11 cellular contexts compared by ENCODE assay signal in the genomic region with DNA sequence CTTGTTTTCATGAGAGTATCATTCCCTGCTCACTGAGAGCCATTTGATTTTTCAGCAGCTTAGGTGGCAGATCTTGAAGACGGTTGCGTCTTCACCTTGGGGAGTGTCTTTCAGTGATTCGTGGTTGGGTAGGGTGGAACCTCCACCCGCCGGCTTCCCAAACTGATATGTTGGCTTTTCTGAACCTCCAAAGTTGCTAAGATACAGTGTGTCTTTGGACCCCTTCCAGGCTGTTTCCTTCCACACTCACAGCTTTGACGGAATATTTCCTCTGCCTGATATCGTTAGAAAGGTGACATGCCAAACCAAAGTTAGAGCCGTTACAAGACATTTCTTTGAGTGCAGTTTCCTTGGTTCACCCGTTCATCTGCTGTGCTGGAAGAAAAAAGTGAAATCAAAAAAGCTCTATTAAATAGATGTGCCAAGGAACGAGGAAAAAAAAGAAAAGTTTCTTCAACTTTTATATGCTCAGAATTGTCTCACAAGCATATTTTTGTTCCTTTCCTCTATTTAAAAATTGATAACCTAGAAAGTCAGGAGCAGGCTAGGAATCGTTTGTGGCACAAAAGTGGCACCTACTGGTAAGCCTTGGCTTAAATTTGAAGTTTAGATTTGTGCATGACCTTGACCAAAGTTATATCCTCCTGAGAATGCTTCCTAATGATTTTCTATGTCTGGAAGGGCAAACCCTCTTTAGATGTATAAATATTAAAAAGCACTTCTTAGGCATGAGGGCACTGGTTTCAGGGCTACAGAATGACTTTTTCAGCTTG.
DNase-seq lines count a peak whose midpoint lies in the region; ATAC-seq and TF ChIP-seq lines count a peak whose summit lies in the region.
"Had no signal": no experiment of that assay in that cellular context is flagged by ENCODE, and none has a peak within 500 bp of the region (broad histone marks: within the 10 kb centered on the region; RNA-seq: fewer than 3 reads in every experiment).

No MANE protein-coding gene starts in this region.

- DNase-seq in HCT116 (ENCODE audit: low read depth, low spot score), result no peak
- peak; percentile 25 for DNase-seq in amniotic epithelial cell (ENCODE audit: low read depth)
- no peak for DNase-seq in hepatocyte (ENCODE audit: low spot score)
- no peak for DNase-seq in NCI-H345 treated with DMSO at 0.1 percent for 48 hours (lab: John Stamatoyannopoulos, UW; ENCODE audit: unreplicated experiment)
- DNase-seq in activated CD4-positive, alpha-beta T cell treated with anti-CD3 and anti-CD28 coated beads for 1 hour, result no peak
- no peak for DNase-seq in activated CD4-positive, alpha-beta T cell treated with anti-CD3 and anti-CD28 coated beads for 4 hours
- DNase-seq in left lung, result no peak
- DNase-seq: NK-92 treated with Interleukin-12 subunit alpha and Interleukin-12 subunit beta, amount 100 ng/mL, for 24 hours; occipital lobe; T-helper 9 cell had no signal

- CTCF ChIA-PET in HCT116 (lab: Charles Lee), result no interaction called here

- H3K9ac ChIP-seq in HCT116 (ENCODE audit: low read length), result no peak overlapping the region

- no peaks in the 10 kb centered on the region for H3K9me2 ChIP-seq in HCT116 (ENCODE audit: insufficient read depth)
- H3K9me2 ChIP-seq in hepatocyte (replicated peaks; ENCODE audit: insufficient read depth), result no peaks in the 10 kb centered on the region

- RAD21 ChIA-PET in HCT116 (lab: Charles Lee; ENCODE audit: low non-redundant PET in 1 of 2, low total read pairs in 2 of 2, uncharacterized antibody in 2 of 2, unreplicated experiment in 2 of 2), result no interaction called here

- 78% methylated on average over 11 of the region's 11 CpGs for WGBS in hepatocyte (ENCODE audit: low lambda C conversion rate, missing lambda C conversion rate)

- H3K4me2 ChIP-seq in HCT116 (ENCODE audit: low read length), result no peak overlapping the region
- no peak overlapping the region for H3K4me2 ChIP-seq in hepatocyte

- no peaks in the 10 kb centered on the region for H3K9me3 ChIP-seq in HCT116 (ENCODE audit: control insufficient read depth in 1 of 2, insufficient read depth in 1 of 2, low read depth in 1 of 2, low read length in 2 of 2)
- H3K9me3 ChIP-seq in hepatocyte (ENCODE audit: low read depth), result no peaks in the 10 kb centered on the region
- no peaks in the 10 kb centered on the region for H3K9me3 ChIP-seq in left lung

- no peak for TF ChIP-seq POLR2A in HCT116 (IDR thresholded peaks at IDR 0.05; ENCODE audit: borderline replicate concordance, extremely low read depth, insufficient read depth, insufficient read length)

- H3K4me1 ChIP-seq in HCT116 (ENCODE audit: control insufficient read depth in 1 of 2, insufficient read depth in 2 of 2, low read length in 2 of 2) (no peaks in the 10 kb centered on the region), hepatocyte (ENCODE audit: insufficient read depth) (no peaks in the 10 kb centered on the region), left lung (no peaks in the 10 kb centered on the region)

- H3K4me3 ChIP-seq in HCT116 (replicated peaks in 1 of 2; ENCODE audit: low read depth in 1 of 2, low read length in 2 of 2), result no peak overlapping the region
- no peak overlapping the region for H3K4me3 ChIP-seq in hepatocyte
- no peak overlapping the region for H3K4me3 ChIP-seq in left lung

- H3K79me2 ChIP-seq in HCT116 (ENCODE audit: insufficient read depth, low read length) (no peaks in the 10 kb centered on the region), hepatocyte (no peaks in the 10 kb centered on the region)

- H3K27me3 ChIP-seq in HCT116 (ENCODE audit: insufficient read depth, low read length) (peaks cover 50% of the 10 kb centered on the region), hepatocyte (no peaks in the 10 kb centered on the region), left lung (peaks cover 0 to 19% of the 10 kb centered on the region in 2 donors)

- peak; percentile 36 for TF ChIP-seq RAD21 in HCT116 (IDR thresholded peaks at IDR 0.05; ENCODE audit: low read depth)

- TF ChIP-seq CTCF in 22Rv1 (IDR thresholded peaks at IDR 0.05), result peak; percentile 59
- no peak; a peak in 1 of 6 replicates for TF ChIP-seq CTCF in HCT116 (IDR thresholded peaks at IDR 0.05 in 2 of 3, conservative IDR thresholded peaks at IDR 0.05 in 1 of 3; ENCODE audit: borderline replicate concordance in 1 of 3, insufficient read depth in 1 of 3, low read depth in 2 of 3, low read length in 2 of 3)
- TF ChIP-seq CTCF in hepatocyte (IDR thresholded peaks at IDR 0.05; ENCODE audit: poor library complexity), result peak; percentile 31
- TF ChIP-seq CTCF in left lung (IDR thresholded peaks at IDR 0.05), result no peak

- H2AFZ ChIP-seq in HCT116 (ENCODE audit: low read depth, low read length, poor library complexity, severe bottlenecking) (no peak overlapping the region), hepatocyte (no peak overlapping the region)

- no peaks in the 10 kb centered on the region for H3K36me3 ChIP-seq in HCT116 (ENCODE audit: control insufficient read depth in 1 of 2, insufficient read depth in 2 of 2, low read length in 2 of 2)
- H3K36me3 ChIP-seq in hepatocyte (replicated peaks; ENCODE audit: insufficient read depth, low read depth), result no peaks in the 10 kb centered on the region
- H3K36me3 ChIP-seq in left lung, result no peaks in the 10 kb centered on the region

- no TSS peak for BruUV-seq in HCT116 (replicated peaks; lab: Mats Ljungman, UMichigan)

- ATAC-seq in HCT116, result no peak
- ATAC-seq in left lung, result no peak

- POLR2A ChIA-PET in HCT116 (lab: Charles Lee), result no interaction called here

- intact Hi-C loops in HCT116 (cut with micrococcal nuclease), result no loop called here
- intact Hi-C loops in left lung (cut with DNase I), result no loop called here

- H4K20me1 ChIP-seq in HCT116 (ENCODE audit: insufficient read depth), result no peaks in the 10 kb centered on the region
- H4K20me1 ChIP-seq in hepatocyte (ENCODE audit: insufficient read depth, poor library complexity, severe bottlenecking), result no peaks in the 10 kb centered on the region

- H3K27ac ChIP-seq in 22Rv1 (no peak overlapping the region), HCT116 (ENCODE audit: low read depth, low read length) (no peak overlapping the region), hepatocyte (no peak overlapping the region), left lung (no peak overlapping the region)

TF ChIP-seq in HCT116, 20 proteins besides CTCF, POLR2A, EP300 and RAD21:
- TF ChIP-seq EZH2 (IDR thresholded peaks at IDR 0.05) (no peak), YY1 (IDR thresholded peaks at IDR 0.05; ENCODE audit: extremely low read depth, insufficient replicate concordance, low read depth, low read length) (no peak), SIN3A (IDR thresholded peaks at IDR 0.05; ENCODE audit: low read depth) (no peak), TCF7L2 (IDR thresholded peaks at IDR 0.05; ENCODE audit: borderline replicate concordance, extremely low read depth, insufficient read depth, insufficient read length) (no peak), SRF (IDR thresholded peaks at IDR 0.05; ENCODE audit: low read depth) (no peak), EGR1 (IDR thresholded peaks at IDR 0.05; ENCODE audit: low read depth) (no peak), FOSL1 (IDR thresholded peaks at IDR 0.05; ENCODE audit: low read depth) (no peak), ZFX (IDR thresholded peaks at IDR 0.05) (no peak), CBX3 (IDR thresholded peaks at IDR 0.05; ENCODE audit: low read depth) (no peak)

Comparison
In these comparisons a context has a peak if more than half of its experiments do, and no peak if none do; other contexts are left out.
1. CTCF ChIP-seq: peak in 22Rv1 (single experiment) and hepatocyte (single experiment); none in HCT116 (0 of 3) and left lung (0 of 2).